ENCODE assay signal across 11 cellular contexts in the genomic region with DNA sequence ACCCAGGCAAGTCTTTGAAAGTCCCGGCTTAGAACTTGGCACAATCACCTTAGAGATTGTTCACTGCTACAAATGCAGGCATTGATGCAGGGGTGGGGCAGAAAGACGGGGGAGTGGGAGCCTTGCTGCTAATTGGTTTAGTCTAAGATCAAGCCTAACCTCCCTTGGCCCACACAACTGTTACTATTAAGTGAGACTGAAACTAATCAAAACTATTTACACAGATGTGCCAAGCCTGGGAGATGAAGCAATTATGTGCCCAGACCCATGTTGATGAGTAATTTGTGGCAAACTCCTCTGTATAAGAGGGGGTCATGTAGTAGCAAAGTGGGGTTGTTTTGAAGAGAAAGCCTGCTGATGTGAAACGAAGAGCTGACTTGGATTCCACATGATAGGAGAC.
A peak's percentile ranks its signal among the peaks of the same experiment; 100 is the strongest.
DNase-seq lines count a peak whose midpoint lies in the region; ATAC-seq and TF ChIP-seq lines count a peak whose summit lies in the region.
"Had no signal": no experiment of that assay in that cellular context is flagged by ENCODE, and none has a peak within 500 bp of the region (broad histone marks: within the 10 kb centered on the region; RNA-seq: fewer than 3 reads in every experiment).

No MANE protein-coding gene starts in this region.

- H3K9me3 ChIP-seq in muscle layer of duodenum (ENCODE audit: control insufficient read depth in 1 of 2, low read length in 2 of 2): no peaks in the 10 kb centered on the region
- H3K9me3 ChIP-seq: HAP-1, right lobe of liver had no signal

- no peaks in the 10 kb centered on the region for H3K36me3 ChIP-seq in muscle layer of duodenum (ENCODE audit: control insufficient read depth in 1 of 2, insufficient read depth in 2 of 2, low read length in 2 of 2)
- H3K36me3 ChIP-seq: HAP-1, right lobe of liver had no signal

- H3K27me3 Mint-ChIP-seq in activated naive CD8-positive, alpha-beta T cell treated with anti-CD3 and anti-CD28 coated beads for 36 hours: no peaks in the 10 kb centered on the region
- no peaks in the 10 kb centered on the region for H3K27me3 Mint-ChIP-seq in WTC11 (ENCODE audit: low read depth)
- H3K27me3 Mint-ChIP-seq: IgD-negative memory B cell had no signal

- H3K27ac ChIP-seq in muscle layer of duodenum (ENCODE audit: low read length): peak overlapping the region; percentile 39
- H3K27ac ChIP-seq: right lobe of liver had no signal

- TF ChIP-seq CTCF in WTC11 (IDR thresholded peaks at IDR 0.05): no peak

- H3K36me3 Mint-ChIP-seq in activated naive CD8-positive, alpha-beta T cell treated with anti-CD3 and anti-CD28 coated beads for 36 hours: peaks cover 1% of the 10 kb centered on the region
- no peaks in the 10 kb centered on the region for H3K36me3 Mint-ChIP-seq in WTC11

- peaks cover 81% of the 10 kb centered on the region for H3K4me1 Mint-ChIP-seq in activated naive CD8-positive, alpha-beta T cell treated with anti-CD3 and anti-CD28 coated beads for 36 hours
- peaks cover 2% of the 10 kb centered on the region; the same call in 1 of the 2 replicates for H3K4me1 Mint-ChIP-seq in WTC11

- peaks cover 3 to 5% of the 10 kb centered on the region in 2 donors for H3K4me1 ChIP-seq in muscle layer of duodenum (ENCODE audit: control insufficient read depth in 1 of 2, insufficient read depth in 2 of 2, low read length in 2 of 2)
- H3K4me1 ChIP-seq: HAP-1, right lobe of liver had no signal

- H3K4me3 ChIP-seq in muscle layer of duodenum (ENCODE audit: low read depth in 1 of 2, low read length in 2 of 2): no peak overlapping the region
- H3K4me3 ChIP-seq: HAP-1, lung, right lobe of liver had no signal

- H3K27ac Mint-ChIP-seq in activated naive CD8-positive, alpha-beta T cell treated with anti-CD3 and anti-CD28 coated beads for 36 hours: peak overlapping the region; percentile 81
- no peak overlapping the region for H3K27ac Mint-ChIP-seq in WTC11

- H3K9me3 Mint-ChIP-seq in activated naive CD8-positive, alpha-beta T cell treated with anti-CD3 and anti-CD28 coated beads for 36 hours: peaks cover 2% of the 10 kb centered on the region
- no peaks in the 10 kb centered on the region for H3K9me3 Mint-ChIP-seq in WTC11

- ATAC-seq in GM18517 (IDR thresholded peaks at IDR 0.05; ENCODE audit: unreplicated experiment) (peak; percentile 62), HG03108 (IDR thresholded peaks at IDR 0.05; ENCODE audit: unreplicated experiment) (peak; percentile 27), left lobe of liver (no peak), WTC11 (no peak)

- POLR2A ChIA-PET in WTC11 (lab: Charles Lee): no interaction called here

- no peak for DNase-seq in activated naive CD8-positive, alpha-beta T cell treated with anti-CD3 and anti-CD28 coated beads for 36 hours
- DNase-seq in left lobe of liver (ENCODE audit: low spot score): no peak
- DNase-seq in NCI-H1417 treated with DMSO at 0.1 percent for 48 hours (lab: John Stamatoyannopoulos, UW): no peak
- DNase-seq in WTC11 (ENCODE audit: low spot score): no peak
- DNase-seq: right lobe of liver had no signal

- CTCF ChIA-PET in WTC11 (lab: Charles Lee): no interaction called here

- no peak overlapping the region for H3K4me3 Mint-ChIP-seq in activated naive CD8-positive, alpha-beta T cell treated with anti-CD3 and anti-CD28 coated beads for 36 hours
- H3K4me3 Mint-ChIP-seq in WTC11: no peak overlapping the region

- no peaks in the 10 kb centered on the region for H3K27me3 ChIP-seq in muscle layer of duodenum (ENCODE audit: low read depth, low read length)
- H3K27me3 ChIP-seq: right lobe of liver had no signal

TF ChIP-seq in WTC11, 78 proteins besides CTCF, POLR2A, EP300 and RAD21:
- TF ChIP-seq ZNF423 (CRISPR knock-in tag; IDR thresholded peaks at IDR 0.05): no peak
- no peak for TF ChIP-seq ZBTB21 (CRISPR knock-in tag; IDR thresholded peaks at IDR 0.05; ENCODE audit: borderline replicate concordance)

Comparison
In these comparisons a context has a peak if more than half of its experiments do, and no peak if none do; other contexts are left out.
1. ATAC-seq: peak in GM18517 (single experiment) and HG03108 (single experiment); none in left lobe of liver (single experiment) and WTC11 (single experiment).